8 cellular contexts compared by ENCODE assay signal in genomic region chr3:14651440-14652251, GRCh38. TPM values are rescaled to one million over a fixed set of nuclear protein-coding genes. Genes with fewer than 3 reads are reported as not detected.
A peak's percentile ranks its signal among the peaks of the same experiment; 100 is the strongest.
DNase-seq lines count a peak whose midpoint lies in the region; ATAC-seq, FAIRE-seq and TF ChIP-seq lines count a peak whose summit lies in the region.

Gene CCDC174, plus strand, starts transcription at chr3:14651762. Its CDS starts 75 bp downstream, at chr3:14651837.

- H3K27ac ChIP-seq in keratinocyte (ENCODE audit: control insufficient read depth, insufficient read depth, low read length) = peak within 1 kb of the TSS; percentile 95

- peak within 1 kb of the TSS; percentile 89 for H3K4me2 ChIP-seq in keratinocyte (ENCODE audit: control insufficient read depth, extremely low read depth, insufficient read depth, low read depth, low read length)

- FAIRE-seq in keratinocyte (lab: Jason Lieb, UNC) = peak; percentile 89

- H3K9me1 ChIP-seq in keratinocyte (ENCODE audit: control insufficient read depth, extremely low read depth, insufficient read depth, low read length) = no peaks in the 10 kb centered on the region

- H3K4me1 ChIP-seq in keratinocyte (ENCODE audit: control insufficient read depth, extremely low read depth, insufficient read depth, low read length) = peaks cover 10% of the 10 kb centered on the region

- H3K9ac ChIP-seq in keratinocyte (ENCODE audit: control insufficient read depth, extremely low read depth, insufficient read depth, low read length) = peak within 1 kb of the TSS; percentile 98

- peaks cover 6 to 8% of the 10 kb centered on the region in 2 experiments for H3K36me3 ChIP-seq in keratinocyte (ENCODE audit: control insufficient read depth in 2 of 2, extremely low read depth in 1 of 2, insufficient read depth in 2 of 2, low read length in 2 of 2)

- H4K20me1 ChIP-seq in keratinocyte (ENCODE audit: control insufficient read depth, extremely low read depth, insufficient read depth, low read length) = no peaks in the 10 kb centered on the region

- no peaks in the 10 kb centered on the region for H3K9me3 ChIP-seq in keratinocyte (ENCODE audit: control insufficient read depth, low read depth, low read length)

- peak within 1 kb of the TSS; percentile 99 for H2AFZ ChIP-seq in keratinocyte (ENCODE audit: control insufficient read depth, low read length)

- H3K4me3 ChIP-seq in AG10803 (ENCODE audit: low read length) = peak within 1 kb of the TSS; percentile 97
- H3K4me3 ChIP-seq in keratinocyte (ENCODE audit: control insufficient read depth in 2 of 3, extremely low read depth in 1 of 3, insufficient read depth in 2 of 3, low read depth in 1 of 3, low read length in 3 of 3) = peak within 1 kb of the TSS; percentile 73 to 98 (median 75)

- peaks cover 22% of the 10 kb centered on the region for H3K79me2 ChIP-seq in keratinocyte (ENCODE audit: control insufficient read depth, insufficient read depth, low read length)

- dilution Hi-C loops in keratinocyte (cut with MboI; ENCODE audit: extremely low pct_ligation_motif_present, low sequenced_read_pairs) = no loop called here

- DNase-seq in AG10803 (ENCODE audit: low read depth) (peak; percentile 100), NCI-H460 (ENCODE audit: extremely low read depth, low read depth) (peak; percentile 98), cerebellar nuclear complex (lab: John Stamatoyannopoulos, UW) (peak; percentile 83 to 94), keratinocyte (ENCODE audit: low read depth, low spot score) (peak; percentile 99)
- peak; percentile 93 for DNase-seq in activated CD4-positive, CD25-positive, alpha-beta regulatory T cell treated with anti-CD3 and anti-CD28 coated beads, Interleukin-2, amount 50 U/mL, for 72 hours
- peak; percentile 87 to 91 for DNase-seq in stimulated activated CD4-positive, alpha-beta T cell treated with anti-CD3 and anti-CD28 coated beads, Interleukin-15, amount 100 ng/mL, for 1 hour (ENCODE audit: low read depth in 1 of 2, low spot score in 1 of 2)

- ATAC-seq in GM19043 (IDR thresholded peaks at IDR 0.05; ENCODE audit: low read depth, unreplicated experiment) (peak; percentile 96), HG03378 (IDR thresholded peaks at IDR 0.05; ENCODE audit: unreplicated experiment) (peak; percentile 98)

- TF ChIP-seq CTCF in AG10803 (conservative IDR thresholded peaks at IDR 0.05; ENCODE audit: low read length) = no peak
- TF ChIP-seq CTCF in keratinocyte (optimal IDR thresholded peaks at IDR 0.05 in 1 of 3, IDR thresholded peaks at IDR 0.05 in 1 of 3, conservative IDR thresholded peaks at IDR 0.05 in 1 of 3; ENCODE audit: extremely low read depth in 1 of 3, insufficient read depth in 2 of 3, low read length in 3 of 3) = no peak

- H3K27me3 ChIP-seq in keratinocyte (ENCODE audit: control insufficient read depth, extremely low read depth, insufficient read depth, low read length) = no peaks in the 10 kb centered on the region

RNA-seq across cellular contexts. Expression of gene CCDC174, which starts in this region (rescaled TPM):
- total RNA-seq in NCI-H460 (2014; rRNA removed; shearing (Covaris generic)) = 16.0 and 30.7 TPM in 2 replicates
- 11.1 and 29.2 TPM in 2 replicates for polyA plus RNA-seq in NCI-H460 (2014; cell fraction: nucleus; rRNA removed)
- polyA plus RNA-seq in keratinocyte = 3.6 to 8.8 TPM (median 6.2 TPM) in 3 replicates
- polyA plus RNA-seq in keratinocyte (2011; ENCODE audit: low read depth) = 86.9 TPM
- polyA plus RNA-seq in keratinocyte (2011; cell fraction: cytosol; rRNA removed) = 4.0 and 4.4 TPM in 2 replicates
- 8.9 and 12.3 TPM in 2 replicates for polyA plus RNA-seq in keratinocyte (2011; cell fraction: nucleus; rRNA removed)
- 6.2 and 14.1 TPM in 2 replicates for polyA plus RNA-seq in keratinocyte (2012; ENCODE audit: low replicate concordance)
- 3.0 to 5.1 TPM (median 4.3 TPM) in 3 replicates for polyA minus RNA-seq in keratinocyte
- polyA minus RNA-seq in keratinocyte (2011; cell fraction: cytosol; rRNA and poly(A)+ RNA removed) = 2.5 TPM
- 4.2 and 7.0 TPM in 2 replicates for polyA minus RNA-seq in keratinocyte (2011; cell fraction: nucleus; rRNA and poly(A)+ RNA removed)

Comparison
In these comparisons a context has a peak if more than half of its experiments do, and no peak if none do; other contexts are left out.
1. Peak in every context shown above with its lines: DNase-seq, ATAC-seq, H3K4me3 ChIP-seq and H3K27ac ChIP-seq.